ENCODE assay signal across 8 cellular contexts in the genomic region with DNA sequence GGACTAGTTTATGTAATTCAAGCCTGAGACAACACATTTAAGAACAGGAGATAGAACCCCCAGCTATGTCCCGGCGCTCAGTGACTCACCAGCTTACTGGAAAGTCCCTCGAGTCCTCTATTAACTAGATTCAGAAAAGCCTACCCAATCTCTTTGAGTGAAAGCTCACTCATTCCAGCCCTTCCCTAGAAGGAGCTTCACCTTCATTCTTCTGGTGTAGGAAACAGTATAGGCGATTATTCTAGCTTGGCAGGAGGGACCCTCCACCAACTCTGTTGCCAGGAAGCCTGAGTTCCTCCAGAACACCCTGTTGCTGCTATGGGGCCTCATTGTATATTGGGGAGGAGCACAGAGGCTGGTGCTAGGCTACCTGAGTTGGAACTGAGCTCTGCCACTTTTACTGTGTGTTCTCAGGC. TPM values are rescaled to one million over a fixed set of nuclear protein-coding genes. Genes with fewer than 3 reads are reported as not detected.
DNase-seq lines count a peak whose midpoint lies in the region; ATAC-seq and TF ChIP-seq lines count a peak whose summit lies in the region.

No MANE protein-coding gene starts in this region.

- DNase-seq in A673 (ENCODE audit: low spot score) (peak; percentile 83), T1000 (lab: John Stamatoyannopoulos, UW) (peak; percentile 51), occipital lobe (lab: John Stamatoyannopoulos, UW) (no peak), HuH-7.5 (ENCODE audit: low spot score) (no peak)
- peak; percentile 21 to 35 for DNase-seq in stimulated activated CD4-positive, alpha-beta T cell treated with anti-CD3 and anti-CD28 coated beads, Interleukin-2, amount 100 ng/mL, for 48 hours

- BruUV-seq in A673 (replicated peaks; lab: Mats Ljungman, UMichigan) = no TSS peak

- no peaks in the 10 kb centered on the region for H3K36me3 ChIP-seq in A673 (ENCODE audit: insufficient read depth, low read length, poor library complexity, severe bottlenecking)

- POLR2A ChIA-PET in A673 (lab: Charles Lee; ENCODE audit: low non-redundant PET) = interaction anchor here (0.5 to 0.6 kb wide), 2 partner anchors 97 to 583 kb away, joined by 3 read pairs; no protein-coding TSS in a partner anchor

- CTCF ChIA-PET in A673 (lab: Charles Lee) = no interaction called here

- peaks cover 13% of the 10 kb centered on the region for H3K4me1 ChIP-seq in A673 (ENCODE audit: insufficient read depth, low read length, poor library complexity, severe bottlenecking)

- intact Hi-C loops in A673 (cut with micrococcal nuclease; ENCODE audit: unreplicated experiment) = no loop called here

- no peaks in the 10 kb centered on the region for H3K27me3 ChIP-seq in A673 (replicated peaks; ENCODE audit: insufficient read depth, low read depth, low read length, poor library complexity)

- ATAC-seq in GM18907 (IDR thresholded peaks at IDR 0.05; ENCODE audit: unreplicated experiment) = peak; percentile 99
- peak; percentile 93 for ATAC-seq in HG03060 (IDR thresholded peaks at IDR 0.05; ENCODE audit: low read depth, unreplicated experiment)
- peak; percentile 85 for ATAC-seq in esophagus mucosa

- no peak overlapping the region for H3K4me3 ChIP-seq in A673 (ENCODE audit: low read depth, low read length, poor library complexity, severe bottlenecking)

- no peak for TF ChIP-seq CTCF in A673 (conservative IDR thresholded peaks at IDR 0.05; ENCODE audit: low read depth, low read length)

- H3K9me3 ChIP-seq in A673 (ENCODE audit: low read depth, low read length, poor library complexity, severe bottlenecking) = no peaks in the 10 kb centered on the region

- no peak overlapping the region for H3K27ac ChIP-seq in A673 (ENCODE audit: low read depth, low read length, poor library complexity, severe bottlenecking)

RNA-seq across cellular contexts. Expression of a gene that starts 57.2 kb away (rescaled TPM):
- total RNA-seq in A673 (2021) (47.6 and 48.8 TPM in 2 replicates), esophagus mucosa (38.4 TPM), occipital lobe (42.4 TPM)

Comparison
In these comparisons a context has a peak if more than half of its experiments do, and no peak if none do; other contexts are left out.
1. DNase-seq: peak in A673 (single experiment), T1000 (single experiment) and stimulated activated CD4-positive, alpha-beta T cell treated with anti-CD3 and anti-CD28 coated beads, Interleukin-2, amount 100 ng/mL, for 48 hours (2 of 2); none in occipital lobe (single experiment) and HuH-7.5 (single experiment).
2. Peak in every context shown above with its lines, with median percentiles within 50 percentile points of each other: ATAC-seq.